ENCODE assay signal across 28 cellular contexts in genomic region chr20:8530022-8530421, GRCh38.
DNase-seq lines count a peak whose midpoint lies in the region; ATAC-seq and TF ChIP-seq lines count a peak whose summit lies in the region.
"Had no signal": no experiment of that assay in that cellular context is flagged by ENCODE, and none has a peak within 500 bp of the region (broad histone marks: within the 10 kb centered on the region; RNA-seq: fewer than 3 reads in every experiment).

No MANE protein-coding gene starts in this region.

- H3K4me1 Mint-ChIP-seq in activated CD4-positive, alpha-beta T cell treated with anti-CD3 and anti-CD28 coated beads for 36 hours: no peaks in the 10 kb centered on the region
- H3K4me1 Mint-ChIP-seq: CD8-positive, alpha-beta memory T cell had no signal

- no peak overlapping the region for H3K9ac ChIP-seq in SK-N-SH

- no peaks in the 10 kb centered on the region for H3K9me2 ChIP-seq in SK-N-SH

- CTCF ChIA-PET in SK-N-SH (lab: Yijun Ruan, JAX): interaction anchor here (1.3 to 3.6 kb wide), 3 partner anchors 12 to 486 kb away, joined by 3 to 14 read pairs (median 3); no protein-coding TSS in a partner anchor
- CTCF ChIA-PET in activated CD4-positive, alpha-beta T cell treated with anti-CD3 and anti-CD28 coated beads for 36 hours (lab: Charles Lee): no interaction called here

- no peak for TF ChIP-seq EP300 in SK-N-SH (IDR thresholded peaks at IDR 0.05; ENCODE audit: borderline replicate concordance in 1 of 2, low read depth in 1 of 2, low read length in 1 of 2)

- peak; percentile 15 for DNase-seq in HCEC 1CT
- DNase-seq in SK-N-SH: no peak
- peak; percentile 7 for DNase-seq in fibroblast of the aortic adventitia (ENCODE audit: low read depth)
- DNase-seq in activated CD4-positive, alpha-beta T cell treated with anti-CD3 and anti-CD28 coated beads for 36 hours: no peak
- DNase-seq in glomerular visceral epithelial cell (ENCODE audit: extremely low spot score): no peak
- no peak for DNase-seq in UCSD-AML1 (lab: John Stamatoyannopoulos, UW; ENCODE audit: unreplicated experiment)
- DNase-seq: BE2C; CD8-positive, alpha-beta memory T cell; DMS 273 treated with DMSO at 0.1 percent for 48 hours; DMS79; H9; MV-4-11; NCI-H1105; NCI-H1436 treated with DMSO at 0.1 percent for 48 hours; NCI-H187 treated with DMSO at 0.1 percent for 48 hours; NCI-H2107; NCI-H524 treated with DMSO at 0.1 percent for 48 hours; NCI-H774; NK-92 treated with Interleukin-12 subunit alpha and Interleukin-12 subunit beta, amount 100 ng/mL, for 24 hours; PC-9; SJCRH30; T-helper 1 cell had no signal

- H4K20me1 ChIP-seq in SK-N-SH (ENCODE audit: insufficient read depth): no peaks in the 10 kb centered on the region

- peaks cover 0 to 4% of the 10 kb centered on the region in 2 experiments for H3K36me3 ChIP-seq in SK-N-SH (replicated peaks in 1 of 2; ENCODE audit: control insufficient read depth in 1 of 2, insufficient read depth in 2 of 2, low read length in 1 of 2)
- H3K36me3 ChIP-seq: BE2C, SJCRH30 had no signal

- H3K4me3 Mint-ChIP-seq in activated CD4-positive, alpha-beta T cell treated with anti-CD3 and anti-CD28 coated beads for 36 hours: no peak overlapping the region
- H3K4me3 Mint-ChIP-seq: CD14-positive monocyte; CD8-positive, alpha-beta memory T cell; GM23338; H9 had no signal

- H2AFZ ChIP-seq in SK-N-SH (ENCODE audit: low read depth): no peak overlapping the region
- H2AFZ ChIP-seq: GM23338, PC-9 had no signal

- peaks cover 39% of the 10 kb centered on the region for H3F3A ChIP-seq in SK-N-SH (replicated peaks; ENCODE audit: insufficient read depth)

- WGBS in SK-N-SH (ENCODE audit: low lambda C conversion rate): 64% methylated on average over 1 of the region's 1 CpG

- no peaks in the 10 kb centered on the region for H3K36me3 Mint-ChIP-seq in activated CD4-positive, alpha-beta T cell treated with anti-CD3 and anti-CD28 coated beads for 36 hours (ENCODE audit: low read depth)

- no peak for TF ChIP-seq CTCF in SK-N-SH (IDR thresholded peaks at IDR 0.05)
- no peak for TF ChIP-seq CTCF in fibroblast of the aortic adventitia (IDR thresholded peaks at IDR 0.05; ENCODE audit: insufficient read depth, low read length)

- H3K27me3 Mint-ChIP-seq in activated CD4-positive, alpha-beta T cell treated with anti-CD3 and anti-CD28 coated beads for 36 hours: no peaks in the 10 kb centered on the region

- no peak overlapping the region for H3K4me3 ChIP-seq in SK-N-SH (ENCODE audit: low read depth in 2 of 2, low read length in 1 of 2)
- no peak overlapping the region for H3K4me3 ChIP-seq in fibroblast of the aortic adventitia (ENCODE audit: low read depth, low read length)
- H3K4me3 ChIP-seq: GM23338, K562, PC-9, SJCRH30 had no signal

- no peak for TF ChIP-seq RAD21 in SK-N-SH (IDR thresholded peaks at IDR 0.05; ENCODE audit: low read length)

- H3K27ac ChIP-seq in SK-N-SH (ENCODE audit: low read depth in 2 of 2, low read length in 1 of 2): peak overlapping the region; percentile 5 to 85; a peak in 3 of 4 replicates
- H3K27ac ChIP-seq: PC-9, SJCRH30 had no signal

- H3K4me2 ChIP-seq in SK-N-SH: no peak overlapping the region; the same call in 1 of the 2 replicates
- H3K4me2 ChIP-seq: GM23338, PC-9 had no signal

- POLR2A ChIA-PET in SK-N-SH (lab: Yijun Ruan, JAX): no interaction called here
- POLR2A ChIA-PET in activated CD4-positive, alpha-beta T cell treated with anti-CD3 and anti-CD28 coated beads for 36 hours (lab: Charles Lee): no interaction called here

- ATAC-seq in activated CD4-positive, alpha-beta T cell treated with anti-CD3 and anti-CD28 coated beads for 36 hours: no peak
- ATAC-seq in GM21515 (IDR thresholded peaks at IDR 0.05; ENCODE audit: unreplicated experiment): no peak
- ATAC-seq: GM23338, HepG2, K562, Right ventricle myocardium inferior had no signal

- H3K27ac Mint-ChIP-seq in activated CD4-positive, alpha-beta T cell treated with anti-CD3 and anti-CD28 coated beads for 36 hours: no peak overlapping the region
- H3K27ac Mint-ChIP-seq: CD8-positive, alpha-beta memory T cell; GM23338; H9 had no signal

- no peaks in the 10 kb centered on the region for H3K9me3 Mint-ChIP-seq in activated CD4-positive, alpha-beta T cell treated with anti-CD3 and anti-CD28 coated beads for 36 hours (ENCODE audit: low read depth)
- H3K9me3 Mint-ChIP-seq: CD14-positive monocyte; CD8-positive, alpha-beta memory T cell; GM23338; H9 had no signal

- H3K9me3 ChIP-seq in SK-N-SH: no peaks in the 10 kb centered on the region
- H3K9me3 ChIP-seq: BE2C, SJCRH30 had no signal

- no peaks in the 10 kb centered on the region for H3K27me3 ChIP-seq in SK-N-SH (ENCODE audit: insufficient read depth)
- H3K27me3 ChIP-seq: BE2C, SJCRH30 had no signal

- peaks cover 7% of the 10 kb centered on the region for H3K79me2 ChIP-seq in SK-N-SH (ENCODE audit: insufficient read depth)

- intact Hi-C loops in activated CD4-positive, alpha-beta T cell treated with anti-CD3 and anti-CD28 coated beads for 36 hours (cut with DNase I, micrococcal nuclease): no loop called here

- peaks cover 5 to 7% of the 10 kb centered on the region in 2 experiments; a peak in 3 of 4 replicates for H3K4me1 ChIP-seq in SK-N-SH (ENCODE audit: control insufficient read depth in 1 of 2, insufficient read depth in 2 of 2, low read depth in 1 of 2, low read length in 1 of 2)

TF ChIP-seq in SK-N-SH, 30 proteins besides CTCF, POLR2A, EP300 and RAD21:
- TF ChIP-seq MXI1 (IDR thresholded peaks at IDR 0.05; ENCODE audit: low read depth, low read length) (no peak), FOSL2 (IDR thresholded peaks at IDR 0.05; ENCODE audit: borderline replicate concordance, low read depth) (peak; percentile 20; the same call in 1 of the 2 replicates), GABPA (IDR thresholded peaks at IDR 0.05; ENCODE audit: low read depth) (no peak), RCOR1 (IDR thresholded peaks at IDR 0.05; ENCODE audit: low read length) (no peak), JUND (IDR thresholded peaks at IDR 0.05) (0 out of 2 replicates have a peak, but pooled peaks have one; percentile 13), TCF12 (IDR thresholded peaks at IDR 0.05) (peak; percentile 52)
- TF ChIP-seq, protein P1, sequence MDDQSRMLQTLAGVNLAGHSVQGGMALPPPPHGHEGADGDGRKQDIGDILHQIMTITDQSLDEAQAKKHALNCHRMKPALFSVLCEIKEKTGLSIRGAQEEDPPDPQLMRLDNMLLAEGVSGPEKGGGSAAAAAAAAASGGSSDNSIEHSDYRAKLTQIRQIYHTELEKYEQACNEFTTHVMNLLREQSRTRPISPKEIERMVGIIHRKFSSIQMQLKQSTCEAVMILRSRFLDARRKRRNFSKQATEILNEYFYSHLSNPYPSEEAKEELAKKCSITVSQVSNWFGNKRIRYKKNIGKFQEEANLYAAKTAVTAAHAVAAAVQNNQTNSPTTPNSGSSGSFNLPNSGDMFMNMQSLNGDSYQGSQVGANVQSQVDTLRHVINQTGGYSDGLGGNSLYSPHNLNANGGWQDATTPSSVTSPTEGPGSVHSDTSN (IDR thresholded peaks at IDR 0.05): peak; percentile 48; the same call in 1 of the 2 replicates

Comparison
In these comparisons a context has a peak if more than half of its experiments do, and no peak if none do; other contexts are left out.
1. DNase-seq: peak in HCEC 1CT (single experiment) and fibroblast of the aortic adventitia (single experiment); none in SK-N-SH (single experiment), activated CD4-positive, alpha-beta T cell treated with anti-CD3 and anti-CD28 coated beads for 36 hours (single experiment), glomerular visceral epithelial cell (single experiment) and UCSD-AML1 (single experiment).